ENCODE assay signal across 29 cellular contexts in genomic region chr5:37603072-37603471, GRCh38.
"Had no signal": no experiment of that assay in that cellular context is flagged by ENCODE, and none has a peak within 500 bp of the region (broad histone marks: within the 10 kb centered on the region; RNA-seq: fewer than 3 reads in every experiment).

No MANE protein-coding gene starts in this region.

- H3K27ac ChIP-seq: colonic mucosa, epithelial cell of prostate, foreskin keratinocyte, heart right ventricle, left lung, neutrophil, parathyroid adenoma, right atrium auricular region, skin epidermis, spleen, thoracic aorta, tibial nerve, upper lobe of left lung had no signal

- H3K4me1 ChIP-seq: colonic mucosa, foreskin keratinocyte, heart right ventricle, left lung, parathyroid adenoma, right atrium auricular region, spleen, tibial nerve, upper lobe of left lung had no signal

- FAIRE-seq: islet of Langerhans, urothelium cell line had no signal

- H3K36me3 ChIP-seq: colonic mucosa, neutrophil, right atrium auricular region, thoracic aorta had no signal

- DNase-seq: colonic mucosa; effector CD8-positive, alpha-beta T cell; endodermal cell; foreskin keratinocyte; glutamatergic neuron; heart right ventricle; hippocampal formation; left cardiac atrium; left lung; mesenchymal stem cell; mucosa of descending colon; naive B cell; spleen; stimulated activated CD4-positive, alpha-beta T cell treated with anti-CD3 and anti-CD28 coated beads, Interleukin-4, amount 100 ng/mL, for 4 hours; stimulated activated naive CD8-positive, alpha-beta T cell treated with anti-CD3 and anti-CD28 coated beads, Interleukin-15, Interleukin-2, amounts not matched to agents 100 U/mL and 50 U/mL, for 24 hours had no signal

- H3K4me3 ChIP-seq: colonic mucosa, heart right ventricle, left lung, mucosa of descending colon, right atrium auricular region, skin epidermis, spleen, thoracic aorta, tibial nerve, upper lobe of left lung had no signal

- H3K9me3 ChIP-seq: colonic mucosa, neutrophil, thoracic aorta had no signal

- H3K27me3 ChIP-seq: colonic mucosa, foreskin keratinocyte, heart right ventricle, left lung, neutrophil, right atrium auricular region, spleen, tibial nerve, upper lobe of left lung had no signal

- ATAC-seq: esophagus mucosa; foreskin keratinocyte; heart right ventricle; left cardiac atrium; left lung; mucosa of descending colon; natural killer cell treated with Interleukin-12 subunit alpha and Interleukin-12 subunit beta and Interleukin-15 and Interleukin-18, amount 100 ng/mL, for 72 hours; sciatic nerve; stimulated activated memory B cell treated with anti-CD40 and anti-IgM and Interleukin-4, amounts not matched to agents 10 μg/mL and 1 μg/mL and 100 μg/mL, for 72 hours; stimulated activated naive CD8-positive, alpha-beta T cell treated with anti-CD3 and anti-CD28 coated beads, Interleukin-15, Interleukin-2, amounts not matched to agents 100 U/mL and 50 U/mL, for 24 hours had no signal
